In the genomic region with DNA sequence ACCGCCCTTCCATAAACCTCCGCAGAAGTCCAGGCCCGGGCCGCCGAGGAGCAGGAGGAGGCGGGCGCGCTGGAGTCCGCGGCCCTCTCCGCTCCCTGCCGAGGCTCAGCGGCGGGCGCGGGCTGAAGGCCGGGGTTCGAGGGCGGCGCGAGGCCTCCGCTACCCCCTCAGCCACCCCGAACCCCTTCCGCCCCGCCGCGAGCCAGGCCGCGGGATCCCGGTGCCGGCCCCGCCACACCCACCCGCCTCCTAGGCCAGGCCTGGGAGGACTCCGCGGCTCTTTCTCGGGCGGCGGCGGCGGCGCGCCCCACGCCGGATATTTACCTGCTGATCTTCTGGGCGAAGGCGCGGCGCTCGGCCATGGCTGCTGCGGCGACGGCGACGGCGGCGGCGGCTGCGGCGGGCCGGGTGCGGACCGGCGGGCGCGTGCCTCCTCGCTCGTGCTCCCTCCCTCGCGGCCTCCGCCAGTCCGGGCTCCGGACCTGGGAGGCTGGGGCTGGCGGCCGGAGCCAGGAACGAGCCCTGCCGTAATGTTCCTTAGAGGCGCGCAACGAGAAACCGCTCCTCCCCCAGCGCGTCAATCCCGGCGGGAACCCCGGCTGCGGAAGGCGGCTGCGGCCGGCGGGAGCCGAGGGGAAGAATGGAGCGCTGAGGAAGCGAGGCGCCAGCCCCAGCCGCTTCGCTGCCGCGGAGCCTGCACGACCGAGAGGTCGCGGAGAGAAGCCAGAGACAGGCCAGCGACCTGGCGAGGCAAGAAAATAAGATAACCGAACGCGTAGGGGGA, we compare ENCODE assay signal across 8 cellular contexts. TPM values are rescaled to one million over a fixed set of nuclear protein-coding genes. Genes with fewer than 3 reads are reported as not detected.
DNase-seq lines count a peak whose midpoint lies in the region; ATAC-seq and TF ChIP-seq lines count a peak whose summit lies in the region.

A gene with protein sequence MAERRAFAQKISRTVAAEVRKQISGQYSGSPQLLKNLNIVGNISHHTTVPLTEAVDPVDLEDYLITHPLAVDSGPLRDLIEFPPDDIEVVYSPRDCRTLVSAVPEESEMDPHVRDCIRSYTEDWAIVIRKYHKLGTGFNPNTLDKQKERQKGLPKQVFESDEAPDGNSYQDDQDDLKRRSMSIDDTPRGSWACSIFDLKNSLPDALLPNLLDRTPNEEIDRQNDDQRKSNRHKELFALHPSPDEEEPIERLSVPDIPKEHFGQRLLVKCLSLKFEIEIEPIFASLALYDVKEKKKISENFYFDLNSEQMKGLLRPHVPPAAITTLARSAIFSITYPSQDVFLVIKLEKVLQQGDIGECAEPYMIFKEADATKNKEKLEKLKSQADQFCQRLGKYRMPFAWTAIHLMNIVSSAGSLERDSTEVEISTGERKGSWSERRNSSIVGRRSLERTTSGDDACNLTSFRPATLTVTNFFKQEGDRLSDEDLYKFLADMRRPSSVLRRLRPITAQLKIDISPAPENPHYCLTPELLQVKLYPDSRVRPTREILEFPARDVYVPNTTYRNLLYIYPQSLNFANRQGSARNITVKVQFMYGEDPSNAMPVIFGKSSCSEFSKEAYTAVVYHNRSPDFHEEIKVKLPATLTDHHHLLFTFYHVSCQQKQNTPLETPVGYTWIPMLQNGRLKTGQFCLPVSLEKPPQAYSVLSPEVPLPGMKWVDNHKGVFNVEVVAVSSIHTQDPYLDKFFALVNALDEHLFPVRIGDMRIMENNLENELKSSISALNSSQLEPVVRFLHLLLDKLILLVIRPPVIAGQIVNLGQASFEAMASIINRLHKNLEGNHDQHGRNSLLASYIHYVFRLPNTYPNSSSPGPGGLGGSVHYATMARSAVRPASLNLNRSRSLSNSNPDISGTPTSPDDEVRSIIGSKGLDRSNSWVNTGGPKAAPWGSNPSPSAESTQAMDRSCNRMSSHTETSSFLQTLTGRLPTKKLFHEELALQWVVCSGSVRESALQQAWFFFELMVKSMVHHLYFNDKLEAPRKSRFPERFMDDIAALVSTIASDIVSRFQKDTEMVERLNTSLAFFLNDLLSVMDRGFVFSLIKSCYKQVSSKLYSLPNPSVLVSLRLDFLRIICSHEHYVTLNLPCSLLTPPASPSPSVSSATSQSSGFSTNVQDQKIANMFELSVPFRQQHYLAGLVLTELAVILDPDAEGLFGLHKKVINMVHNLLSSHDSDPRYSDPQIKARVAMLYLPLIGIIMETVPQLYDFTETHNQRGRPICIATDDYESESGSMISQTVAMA (N-terminal part only) (minus strand): TSS at position 484 of the 784 bp plus-strand sequence. CDS start 122 bp downstream, at position 362.

- POLR2A ChIA-PET in naive thymus-derived CD4-positive, alpha-beta T cell (lab: Charles Lee) = interaction anchor here (0.7 to 1.1 kb wide), 5 partner anchors 12 to 1610 kb away, joined by 3 to 7 read pairs (median 4); a partner anchor contains a TSS

- H3K36me3 ChIP-seq in DND-41 (ENCODE audit: insufficient read depth, low read length) (no peaks in the 10 kb centered on the region), HUES64 (ENCODE audit: insufficient read depth, low read length) (no peaks in the 10 kb centered on the region)
- no peaks in the 10 kb centered on the region for H3K36me3 ChIP-seq in naive thymus-derived CD4-positive, alpha-beta T cell (ENCODE audit: control insufficient read depth in 2 of 3, insufficient read depth in 3 of 3, low read length in 3 of 3)

- H3K4me1 Mint-ChIP-seq in naive thymus-derived CD4-positive, alpha-beta T cell = peaks cover 8 to 32% (median 16%) of the 10 kb centered on the region in 7 donors

- no peak for TF ChIP-seq CTCF in DND-41 (IDR thresholded peaks at IDR 0.05; ENCODE audit: borderline replicate concordance, extremely low read depth, low read length, poor library complexity, severe bottlenecking)
- no peak for TF ChIP-seq CTCF in fibroblast of the aortic adventitia (IDR thresholded peaks at IDR 0.05; ENCODE audit: insufficient read depth, low read length)
- TF ChIP-seq CTCF in subcutaneous adipose tissue (IDR thresholded peaks at IDR 0.05; ENCODE audit: low read depth) = no peak

- H3K4me3 Mint-ChIP-seq in naive thymus-derived CD4-positive, alpha-beta T cell = peak within 1 kb of the TSS; percentile 89 to 99 (median 96)

- peaks cover 55% of the 10 kb centered on the region for H3K79me2 ChIP-seq in DND-41 (ENCODE audit: insufficient read depth, low read length)

- H3K27me3 Mint-ChIP-seq in naive thymus-derived CD4-positive, alpha-beta T cell = peaks cover 0 to 10% (median 3%) of the 10 kb centered on the region in 5 donors

- H3K4me3 ChIP-seq in DND-41 (ENCODE audit: low read depth in 1 of 2, low read length in 2 of 2) (peak within 1 kb of the TSS; percentile 68 to 90), HUES64 (ENCODE audit: low read length) (peak within 1 kb of the TSS; percentile 96), fibroblast of the aortic adventitia (ENCODE audit: low read depth, low read length) (peak within 1 kb of the TSS; percentile 76)
- peak within 1 kb of the TSS; percentile 84 for H3K4me3 ChIP-seq in naive thymus-derived CD4-positive, alpha-beta T cell (ENCODE audit: low read length)

- peak within 1 kb of the TSS; percentile 80 to 98 (median 95) for H3K27ac Mint-ChIP-seq in naive thymus-derived CD4-positive, alpha-beta T cell

- H3K4me1 ChIP-seq in DND-41 (ENCODE audit: insufficient read depth, low read length) (peaks cover 40% of the 10 kb centered on the region), HUES64 (ENCODE audit: insufficient read depth, low read length) (peaks cover 22% of the 10 kb centered on the region)
- peaks cover 0 to 8% of the 10 kb centered on the region in 2 donors for H3K4me1 ChIP-seq in naive thymus-derived CD4-positive, alpha-beta T cell (ENCODE audit: control insufficient read depth in 2 of 2, insufficient read depth in 2 of 2, low read length in 2 of 2)

- H3K9me3 Mint-ChIP-seq in naive thymus-derived CD4-positive, alpha-beta T cell = no peaks in the 10 kb centered on the region

- H3K27ac ChIP-seq in DND-41 (ENCODE audit: low read length) = peak within 1 kb of the TSS; percentile 86
- peak within 1 kb of the TSS; percentile 82 for H3K27ac ChIP-seq in HUES64 (ENCODE audit: low read depth, low read length)
- peak within 1 kb of the TSS; percentile 65 for H3K27ac ChIP-seq in naive thymus-derived CD4-positive, alpha-beta T cell (ENCODE audit: low read depth, low read length)

- intact Hi-C loops in naive thymus-derived CD4-positive, alpha-beta T cell (cut with micrococcal nuclease) = loop anchor here (1.0 to 10.0 kb wide), 6 partner anchors 45 to 1613 kb away; a partner anchor contains a TSS

- DNase-seq in DND-41 = peak; percentile 65
- DNase-seq in RKO (ENCODE audit: low spot score) = peak; percentile 84
- DNase-seq in activated effector memory CD4-positive, alpha-beta T cell treated with Interleukin-2 at 50 U/mL for 16 hours = peak; percentile 44
- peak; percentile 74 for DNase-seq in fibroblast of the aortic adventitia (ENCODE audit: low read depth)
- peak; percentile 25 to 63 (median 51) for DNase-seq in naive thymus-derived CD4-positive, alpha-beta T cell

- H3K9me3 ChIP-seq in DND-41 (ENCODE audit: insufficient read depth, low read length, severe bottlenecking) (no peaks in the 10 kb centered on the region), HUES64 (ENCODE audit: insufficient read depth, low read depth, low read length) (no peaks in the 10 kb centered on the region)
- H3K9me3 ChIP-seq in naive thymus-derived CD4-positive, alpha-beta T cell (ENCODE audit: control insufficient read depth in 2 of 3, low read length in 3 of 3) = no peaks in the 10 kb centered on the region

- H3K36me3 Mint-ChIP-seq in naive thymus-derived CD4-positive, alpha-beta T cell = peaks cover 0 to 4% (median 0%) of the 10 kb centered on the region in 5 donors

- WGBS in HUES64 = under 1% methylated on average over 107 of the region's 107 CpGs

- H3K9ac ChIP-seq in DND-41 (ENCODE audit: low read depth, low read length) = peak within 1 kb of the TSS; percentile 84
- H3K9ac ChIP-seq in HUES64 (ENCODE audit: low read depth, low read length) = peak within 1 kb of the TSS; percentile 94

- H4K20me1 ChIP-seq in DND-41 (ENCODE audit: insufficient read depth, low read length) = no peaks in the 10 kb centered on the region

- CTCF ChIA-PET in naive thymus-derived CD4-positive, alpha-beta T cell (lab: Charles Lee) = no interaction called here

- peak within 1 kb of the TSS; percentile 68 for H3K4me2 ChIP-seq in DND-41 (ENCODE audit: insufficient read depth, low read length)

- H3K27me3 ChIP-seq in DND-41 (ENCODE audit: insufficient read depth, low read length, poor library complexity) = no peaks in the 10 kb centered on the region
- H3K27me3 ChIP-seq in HUES64 (ENCODE audit: insufficient read depth, low read length) = no peaks in the 10 kb centered on the region
- no peaks in the 10 kb centered on the region for H3K27me3 ChIP-seq in naive thymus-derived CD4-positive, alpha-beta T cell (ENCODE audit: control insufficient read depth in 2 of 2, insufficient read depth in 2 of 2, low read length in 2 of 2)

- peak; percentile 63 for ATAC-seq in DND-41 (ENCODE audit: insufficient read depth, low read depth)
- ATAC-seq in GM21528 (IDR thresholded peaks at IDR 0.05; ENCODE audit: low FRiP score, unreplicated experiment) = peak; percentile 75
- peak; percentile 76 for ATAC-seq in naive thymus-derived CD4-positive, alpha-beta T cell

- peak within 1 kb of the TSS; percentile 98 for H2AFZ ChIP-seq in DND-41 (ENCODE audit: low read depth, low read length)

RNA-seq across cellular contexts. Expression of the gene that starts here (rescaled TPM):
- 28.9 TPM for polyA plus RNA-seq in HUES64 (2013, experiment 1 of 2)
- 26.1 TPM for polyA plus RNA-seq in HUES64 (2013, experiment 2 of 2)
- 110 and 142 TPM in 2 replicates for total RNA-seq in fibroblast of the aortic adventitia (ENCODE audit: low replicate concordance)
- total RNA-seq in naive thymus-derived CD4-positive, alpha-beta T cell = 10 to 100 TPM in 3 of 5 experiments, 1 to 10 TPM in 2; 5.1 to 15.0 (median 12.4) TPM
- 1 to 10 TPM; 1.6 to 6.0 TPM for polyA plus RNA-seq in naive thymus-derived CD4-positive, alpha-beta T cell
- 10 to 100 TPM; 36.7 to 65.4 (median 59.7) TPM for total RNA-seq in subcutaneous adipose tissue

Comparison
In these comparisons a context has a peak if more than half of its experiments do, and no peak if none do; other contexts are left out.
1. Peak in every context shown above with its lines: DNase-seq, ATAC-seq, H3K4me3 ChIP-seq and H3K27ac ChIP-seq.